1 cellular context compared by ENCODE assay signal in the genomic region with DNA sequence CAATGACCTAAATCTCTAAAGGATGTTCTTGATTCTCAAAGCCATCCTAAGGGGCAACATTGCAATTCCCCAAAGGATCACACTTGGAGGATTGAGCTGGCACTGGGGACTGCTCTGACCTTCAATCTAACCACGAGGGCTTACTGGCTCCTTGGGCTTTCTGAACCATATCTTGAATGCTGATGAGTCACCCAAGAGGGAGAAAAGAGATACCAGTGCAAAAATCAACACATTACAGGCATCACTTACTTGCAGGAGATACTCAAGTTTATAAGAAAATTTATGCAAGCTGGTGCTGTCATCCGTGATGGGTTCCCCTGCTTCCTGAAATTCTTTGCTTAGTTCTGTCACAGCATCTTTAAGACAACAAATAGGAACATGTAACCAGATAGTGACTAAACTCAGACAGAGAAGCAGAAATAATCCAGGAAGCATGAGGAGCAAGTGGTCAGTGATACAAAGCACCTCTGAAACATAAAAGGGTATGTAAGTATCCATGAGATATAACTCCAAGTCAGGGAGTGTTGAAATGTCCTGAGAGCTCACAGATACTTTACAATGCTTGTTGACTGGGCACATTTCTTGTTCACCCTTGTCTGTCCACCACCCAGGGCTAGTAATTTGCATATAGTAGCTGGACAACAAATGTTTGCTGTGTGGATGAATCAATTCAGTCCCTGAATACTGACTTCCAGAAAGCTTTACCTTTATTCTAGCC.
A peak's percentile ranks its signal among the peaks of the same experiment; 100 is the strongest.
TF ChIP-seq lines count a peak whose summit lies in the region.

No MANE protein-coding gene starts in this region.

TF ChIP-seq in IMR-90, 13 proteins besides CTCF, POLR2A, EP300 and RAD21:
- no peak for TF ChIP-seq CEBPB (IDR thresholded peaks at IDR 0.05; ENCODE audit: low read depth, low read length)
- TF ChIP-seq MAFK (IDR thresholded peaks at IDR 0.05; ENCODE audit: low read depth, low read length), result no peak
- TF ChIP-seq MXI1 (IDR thresholded peaks at IDR 0.05; ENCODE audit: borderline replicate concordance, low read depth, low read length), result peak; percentile 47; the same call in 1 of the 2 replicates
- TF ChIP-seq SMC3 (IDR thresholded peaks at IDR 0.05; ENCODE audit: low read depth, low read length), result no peak
- no peak for TF ChIP-seq RCOR1 (IDR thresholded peaks at IDR 0.05; ENCODE audit: insufficient replicate concordance, low read length)
- no peak for TF ChIP-seq NFE2L2 (IDR thresholded peaks at IDR 0.05; ENCODE audit: low read depth, low read length)
- TF ChIP-seq MAZ (IDR thresholded peaks at IDR 0.05; ENCODE audit: borderline replicate concordance, low read depth, low read length), result no peak
- TF ChIP-seq RFX5 (IDR thresholded peaks at IDR 0.05; ENCODE audit: low read depth, low read length), result no peak
- peak; percentile 84 for TF ChIP-seq FOS (IDR thresholded peaks at IDR 0.05; ENCODE audit: low read depth, low read length)
- TF ChIP-seq, protein P1, sequence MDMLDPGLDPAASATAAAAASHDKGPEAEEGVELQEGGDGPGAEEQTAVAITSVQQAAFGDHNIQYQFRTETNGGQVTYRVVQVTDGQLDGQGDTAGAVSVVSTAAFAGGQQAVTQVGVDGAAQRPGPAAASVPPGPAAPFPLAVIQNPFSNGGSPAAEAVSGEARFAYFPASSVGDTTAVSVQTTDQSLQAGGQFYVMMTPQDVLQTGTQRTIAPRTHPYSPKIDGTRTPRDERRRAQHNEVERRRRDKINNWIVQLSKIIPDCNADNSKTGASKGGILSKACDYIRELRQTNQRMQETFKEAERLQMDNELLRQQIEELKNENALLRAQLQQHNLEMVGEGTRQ (IDR thresholded peaks at IDR 0.05; ENCODE audit: low read depth, low read length), result no peak
- peak; percentile 47; the same call in 1 of the 2 replicates for TF ChIP-seq BHLHE40 (IDR thresholded peaks at IDR 0.05; ENCODE audit: low read depth, low read length)
- TF ChIP-seq CHD1 (IDR thresholded peaks at IDR 0.05; ENCODE audit: low read depth, low read length), result no peak
- TF ChIP-seq, protein P2, sequence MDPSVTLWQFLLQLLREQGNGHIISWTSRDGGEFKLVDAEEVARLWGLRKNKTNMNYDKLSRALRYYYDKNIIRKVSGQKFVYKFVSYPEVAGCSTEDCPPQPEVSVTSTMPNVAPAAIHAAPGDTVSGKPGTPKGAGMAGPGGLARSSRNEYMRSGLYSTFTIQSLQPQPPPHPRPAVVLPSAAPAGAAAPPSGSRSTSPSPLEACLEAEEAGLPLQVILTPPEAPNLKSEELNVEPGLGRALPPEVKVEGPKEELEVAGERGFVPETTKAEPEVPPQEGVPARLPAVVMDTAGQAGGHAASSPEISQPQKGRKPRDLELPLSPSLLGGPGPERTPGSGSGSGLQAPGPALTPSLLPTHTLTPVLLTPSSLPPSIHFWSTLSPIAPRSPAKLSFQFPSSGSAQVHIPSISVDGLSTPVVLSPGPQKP (IDR thresholded peaks at IDR 0.05; ENCODE audit: borderline replicate concordance, low read depth, low read length), result no peak
